Comparison of ENCODE assay signal across 18 cellular contexts in genomic region chr16:87244646-87245197, GRCh38.
DNase-seq lines count a peak whose midpoint lies in the region; ATAC-seq and TF ChIP-seq lines count a peak whose summit lies in the region.
"Had no signal": no experiment of that assay in that cellular context is flagged by ENCODE, and none has a peak within 500 bp of the region (broad histone marks: within the 10 kb centered on the region; RNA-seq: fewer than 3 reads in every experiment).

No MANE protein-coding gene starts in this region.

- H3K9me3 ChIP-seq in prostate gland, result no peaks in the 10 kb centered on the region

- peaks cover 13% of the 10 kb centered on the region for H3K27me3 Mint-ChIP-seq in activated naive CD4-positive, alpha-beta T cell treated with anti-CD3 and anti-CD28 coated beads, Interleukin-2, amount 10 ng/mL, durations not matched to agents 7 days and 5 days
- no peaks in the 10 kb centered on the region for H3K27me3 Mint-ChIP-seq in T-helper 2 cell treated with Interferon-gamma antibody and Interleukin-4, amounts not matched to agents 5 μg/mL and 100 μg/mL, for 36 hours (ENCODE audit: low read depth)

- no peaks in the 10 kb centered on the region for H3K36me3 ChIP-seq in prostate gland

- H3K27me3 ChIP-seq in prostate gland (replicated peaks; ENCODE audit: insufficient read depth), result no peaks in the 10 kb centered on the region

- no peak for DNase-seq in activated naive CD4-positive, alpha-beta T cell treated with anti-CD3 and anti-CD28 coated beads, Interleukin-2, amount 10 ng/mL, durations not matched to agents 7 days and 5 days
- DNase-seq in activated naive CD4-positive, alpha-beta T cell (lab: John Stamatoyannopoulos, UW), result no peak
- DNase-seq in T-helper 2 cell treated with Interferon-gamma antibody and Interleukin-4, amounts not matched to agents 5 μg/mL and 100 μg/mL, for 36 hours (ENCODE audit: low spot score), result no peak
- DNase-seq in left kidney (ENCODE audit: low read depth, low spot score), result peak; percentile 87
- DNase-seq in prostate gland (ENCODE audit: low spot score), result no peak
- no peak for DNase-seq in NCI-H2196 (lab: John Stamatoyannopoulos, UW; ENCODE audit: unreplicated experiment)
- DNase-seq: 8988T; AML-193; C1 segment of cervical spinal cord; Calu3; CD4-positive, alpha-beta T cell; DMS 273 treated with DMSO at 0.1 percent for 48 hours; DMS79 treated with DMSO at 0.1 percent for 48 hours; EL; GM23248; H7 had no signal

- no peak for ATAC-seq in HG02938 (IDR thresholded peaks at IDR 0.05; ENCODE audit: unreplicated experiment)

- WGBS in prostate gland, result 59% methylated on average over 7 of the region's 7 CpGs

- intact Hi-C loops in prostate gland (cut with DNase I), result no loop called here

- H3K9me3 Mint-ChIP-seq in activated naive CD4-positive, alpha-beta T cell treated with anti-CD3 and anti-CD28 coated beads, Interleukin-2, amount 10 ng/mL, durations not matched to agents 7 days and 5 days, result no peaks in the 10 kb centered on the region
- H3K9me3 Mint-ChIP-seq in T-helper 2 cell treated with Interferon-gamma antibody and Interleukin-4, amounts not matched to agents 5 μg/mL and 100 μg/mL, for 36 hours, result no peaks in the 10 kb centered on the region
- H3K9me3 Mint-ChIP-seq: CD4-positive, alpha-beta T cell had no signal

- TF ChIP-seq CTCF in prostate gland (IDR thresholded peaks at IDR 0.05), result no peak

- H3K4me3 Mint-ChIP-seq in activated naive CD4-positive, alpha-beta T cell treated with anti-CD3 and anti-CD28 coated beads, Interleukin-2, amount 10 ng/mL, durations not matched to agents 7 days and 5 days, result no peak overlapping the region
- H3K4me3 Mint-ChIP-seq in T-helper 2 cell treated with Interferon-gamma antibody and Interleukin-4, amounts not matched to agents 5 μg/mL and 100 μg/mL, for 36 hours, result no peak overlapping the region
- H3K4me3 Mint-ChIP-seq: CD4-positive, alpha-beta T cell had no signal

- no peak overlapping the region for H3K4me3 ChIP-seq in prostate gland
- H3K4me3 ChIP-seq: GM23248 had no signal

- H3K27ac ChIP-seq in prostate gland, result no peak overlapping the region
- H3K27ac ChIP-seq: GM23248, HL-60 had no signal

- no peaks in the 10 kb centered on the region for H3K36me3 Mint-ChIP-seq in activated naive CD4-positive, alpha-beta T cell treated with anti-CD3 and anti-CD28 coated beads, Interleukin-2, amount 10 ng/mL, durations not matched to agents 7 days and 5 days
- H3K36me3 Mint-ChIP-seq in T-helper 2 cell treated with Interferon-gamma antibody and Interleukin-4, amounts not matched to agents 5 μg/mL and 100 μg/mL, for 36 hours (ENCODE audit: low read depth), result no peaks in the 10 kb centered on the region

- no peak for TF ChIP-seq POLR2A in prostate gland (IDR thresholded peaks at IDR 0.05)

- peaks cover 8% of the 10 kb centered on the region for H3K4me1 Mint-ChIP-seq in activated naive CD4-positive, alpha-beta T cell treated with anti-CD3 and anti-CD28 coated beads, Interleukin-2, amount 10 ng/mL, durations not matched to agents 7 days and 5 days
- peaks cover 49% of the 10 kb centered on the region for H3K4me1 Mint-ChIP-seq in T-helper 2 cell treated with Interferon-gamma antibody and Interleukin-4, amounts not matched to agents 5 μg/mL and 100 μg/mL, for 36 hours (ENCODE audit: low read depth)

- no peaks in the 10 kb centered on the region for H3K4me1 ChIP-seq in prostate gland (replicated peaks)

- H3K27ac Mint-ChIP-seq in activated naive CD4-positive, alpha-beta T cell treated with anti-CD3 and anti-CD28 coated beads, Interleukin-2, amount 10 ng/mL, durations not matched to agents 7 days and 5 days, result peak overlapping the region; percentile 33
- peak overlapping the region; percentile 14 for H3K27ac Mint-ChIP-seq in T-helper 2 cell treated with Interferon-gamma antibody and Interleukin-4, amounts not matched to agents 5 μg/mL and 100 μg/mL, for 36 hours
- H3K27ac Mint-ChIP-seq: CD4-positive, alpha-beta T cell had no signal

- CTCF ChIA-PET in activated naive CD4-positive, alpha-beta T cell treated with anti-CD3 and anti-CD28 coated beads, Interleukin-2, amount 10 ng/mL, durations not matched to agents 7 days and 5 days (lab: Charles Lee), result interaction anchor here (1.0 kb wide), 1 partner anchor 9 kb away, joined by 3 read pairs; no protein-coding TSS in a partner anchor
